9 cellular contexts compared by ENCODE assay signal in the genomic region with DNA sequence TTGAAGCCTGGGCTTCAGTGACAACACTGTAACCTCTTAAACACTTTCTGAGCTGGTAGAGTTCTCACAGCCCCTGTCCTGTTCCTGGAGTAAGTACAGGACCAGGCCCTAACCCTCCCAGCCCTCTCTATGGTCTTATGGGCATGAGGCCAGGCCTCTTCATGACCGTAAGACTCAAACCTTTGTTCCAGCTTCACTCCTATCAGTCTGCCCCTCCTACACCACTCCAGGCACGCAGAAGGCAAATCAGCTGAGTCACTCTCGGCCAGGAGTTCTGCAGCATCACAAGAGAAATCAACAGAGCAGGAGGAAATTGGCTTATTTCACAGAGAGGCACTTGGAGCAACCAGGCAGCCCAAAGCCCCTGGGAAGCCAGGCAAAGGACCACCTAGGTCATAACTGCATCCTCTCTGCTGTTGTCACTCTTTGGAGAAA. TPM values are rescaled to one million over a fixed set of nuclear protein-coding genes. Genes with fewer than 3 reads are reported as not detected.
A peak's percentile ranks its signal among the peaks of the same experiment; 100 is the strongest.
DNase-seq lines count a peak whose midpoint lies in the region; ATAC-seq and TF ChIP-seq lines count a peak whose summit lies in the region.
"Had no signal": no experiment of that assay in that cellular context is flagged by ENCODE, and none has a peak within 500 bp of the region (broad histone marks: within the 10 kb centered on the region; RNA-seq: fewer than 3 reads in every experiment).

No MANE protein-coding gene starts in this region.

- no peak overlapping the region for H3K4me3 Mint-ChIP-seq in CD8-positive, alpha-beta T cell
- H3K4me3 Mint-ChIP-seq: dendritic cell treated with granulocyte-macrophage colony-stimulating factor and Interleukin-4, amounts not matched to agents 40 ng/mL and 50 ng/mL, for 4 days had no signal

- H3K4me3 ChIP-seq in choroid plexus epithelial cell (ENCODE audit: low read depth, low read length) = no peak overlapping the region
- H3K4me3 ChIP-seq in ovary = no peak overlapping the region
- no peak overlapping the region for H3K4me3 ChIP-seq in CD8-positive, alpha-beta T cell (ENCODE audit: low read depth, low read length)

- WGBS in ovary, 3 donors = 4 to 6% (median 5%) methylated on average over 3 of the region's 3 CpGs

- TF ChIP-seq EP300 in ovary (IDR thresholded peaks at IDR 0.05) = no peak

- TF ChIP-seq CTCF in choroid plexus epithelial cell (conservative IDR thresholded peaks at IDR 0.05; ENCODE audit: low read depth, low read length) (no peak), ovary (IDR thresholded peaks at IDR 0.05) (no peak)
- no peak for TF ChIP-seq CTCF in CD8-positive, alpha-beta T cell (IDR thresholded peaks at IDR 0.05)

- no peak for TF ChIP-seq POLR2A in ovary (IDR thresholded peaks at IDR 0.05)

- H3K9me3 Mint-ChIP-seq in CD8-positive, alpha-beta T cell = no peaks in the 10 kb centered on the region
- H3K9me3 Mint-ChIP-seq: dendritic cell treated with granulocyte-macrophage colony-stimulating factor and Interleukin-4, amounts not matched to agents 40 ng/mL and 50 ng/mL, for 4 days had no signal

- peaks cover 23% of the 10 kb centered on the region for H3K27me3 Mint-ChIP-seq in CD8-positive, alpha-beta T cell (ENCODE audit: low read depth)

- no peak for ATAC-seq in CD8-positive, alpha-beta T cell
- no peak for ATAC-seq in GM21619 (IDR thresholded peaks at IDR 0.05; ENCODE audit: unreplicated experiment)

- CTCF ChIA-PET in CD8-positive, alpha-beta T cell (lab: Charles Lee) = no interaction called here

- no peak overlapping the region for H3K27ac Mint-ChIP-seq in CD8-positive, alpha-beta T cell
- H3K27ac Mint-ChIP-seq: dendritic cell treated with granulocyte-macrophage colony-stimulating factor and Interleukin-4, amounts not matched to agents 40 ng/mL and 50 ng/mL, for 4 days had no signal

- no peaks in the 10 kb centered on the region for H3K9me3 ChIP-seq in ovary
- no peaks in the 10 kb centered on the region for H3K9me3 ChIP-seq in CD8-positive, alpha-beta T cell (ENCODE audit: low read length)

- DNase-seq in ELR (ENCODE audit: low read depth) = peak; percentile 52
- DNase-seq in NCI-H2227 (lab: John Stamatoyannopoulos, UW; ENCODE audit: unreplicated experiment) = peak; percentile 62
- peak; percentile 72 for DNase-seq in choroid plexus epithelial cell (ENCODE audit: low read depth)
- peak; percentile 21 to 51 (median 32) for DNase-seq in ovary
- DNase-seq in CD8-positive, alpha-beta T cell = no peak
- DNase-seq in activated CD4-positive, CD25-positive, alpha-beta regulatory T cell (lab: John Stamatoyannopoulos, UW) = no peak
- no peak for DNase-seq in NOMO-1 treated with DMSO at 0.1 percent for 48 hours (lab: John Stamatoyannopoulos, UW; ENCODE audit: unreplicated experiment)

- no peaks in the 10 kb centered on the region for H3K36me3 Mint-ChIP-seq in CD8-positive, alpha-beta T cell

- intact Hi-C loops in ovary (cut with DNase I) = no loop called here
- intact Hi-C loops in CD8-positive, alpha-beta T cell (cut with DNase I, micrococcal nuclease) = no loop called here

- POLR2A ChIA-PET in CD8-positive, alpha-beta T cell (lab: Charles Lee) = no interaction called here

- no peak overlapping the region for H3K27ac ChIP-seq in ovary
- H3K27ac ChIP-seq in CD8-positive, alpha-beta T cell (ENCODE audit: low read depth, low read length) = no peak overlapping the region

- H3K27me3 ChIP-seq in ovary = no peaks in the 10 kb centered on the region
- H3K27me3 ChIP-seq in CD8-positive, alpha-beta T cell (ENCODE audit: insufficient read depth, low read length) = no peaks in the 10 kb centered on the region

- no peaks in the 10 kb centered on the region for H3K36me3 ChIP-seq in ovary
- no peaks in the 10 kb centered on the region for H3K36me3 ChIP-seq in CD8-positive, alpha-beta T cell (ENCODE audit: insufficient read depth, low read length)

- no peaks in the 10 kb centered on the region for H3K4me1 Mint-ChIP-seq in CD8-positive, alpha-beta T cell (ENCODE audit: low read depth)

- H3K4me1 ChIP-seq in ovary (ENCODE audit: insufficient read depth) = no peaks in the 10 kb centered on the region
- H3K4me1 ChIP-seq in CD8-positive, alpha-beta T cell (ENCODE audit: insufficient read depth, low read length) = no peaks in the 10 kb centered on the region

RNA-seq across cellular contexts. Expression of a gene that starts 25.3 kb away (rescaled TPM):
- 10 to 100 TPM; 35.8 to 82.4 (median 60.5) TPM for total RNA-seq in ovary
- polyA plus RNA-seq in ovary = 10 to 100 TPM; 12.1 to 27.7 TPM
- 100 to 1,000 TPM; 113 to 122 TPM for total RNA-seq in CD8-positive, alpha-beta T cell

Comparison
In these comparisons a context has a peak if more than half of its experiments do, and no peak if none do; other contexts are left out.
1. DNase-seq: peak in ELR (single experiment), NCI-H2227 (single experiment), choroid plexus epithelial cell (single experiment) and ovary (5 of 5); none in CD8-positive, alpha-beta T cell (0 of 7), activated CD4-positive, CD25-positive, alpha-beta regulatory T cell (0 of 4) and NOMO-1 treated with DMSO at 0.1 percent for 48 hours (single experiment).